Comparison of ENCODE assay signal across 1 cellular context in the genomic region with DNA sequence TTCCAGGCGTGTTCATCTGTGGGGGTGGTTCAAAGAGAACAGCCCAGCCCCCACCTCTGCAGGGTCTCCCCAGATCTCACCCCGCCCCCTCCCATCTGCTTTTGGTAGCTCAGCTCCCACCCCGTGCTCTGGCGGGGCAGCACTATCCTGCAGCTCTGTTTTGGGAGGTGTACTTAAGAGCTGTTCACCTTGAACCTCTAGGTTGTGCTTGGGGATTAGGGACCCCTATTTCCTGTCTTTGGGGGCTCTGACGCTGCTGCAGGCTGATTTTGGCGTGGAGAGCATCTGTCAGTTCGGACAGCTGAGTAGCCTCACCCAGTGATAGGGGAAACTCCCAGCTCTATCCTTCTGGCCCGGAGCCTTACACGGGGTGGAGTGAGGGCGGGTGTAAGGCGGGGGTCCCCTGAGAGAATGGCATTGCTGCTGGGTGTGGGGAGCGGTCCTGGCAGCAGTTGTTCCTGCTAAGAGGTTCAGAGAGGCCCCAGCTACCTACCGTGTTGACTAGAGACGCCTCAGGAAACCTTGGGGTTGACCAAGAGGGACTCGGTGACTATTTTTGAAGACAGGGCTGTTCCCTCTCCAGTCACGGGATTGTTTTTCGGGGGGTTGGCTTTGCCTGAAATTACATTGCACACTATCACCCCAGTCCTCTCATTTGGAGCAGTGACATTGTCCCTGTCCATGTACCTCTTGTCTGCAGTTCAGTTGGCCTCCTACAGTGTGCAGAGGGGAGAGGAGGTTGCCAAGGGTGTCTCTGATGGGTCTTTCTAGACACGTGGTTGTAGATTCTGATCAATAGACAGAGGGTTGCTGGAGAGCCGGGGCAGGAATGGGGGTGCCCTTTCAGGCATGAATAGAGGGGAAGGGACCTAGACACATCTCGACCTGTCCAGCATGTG.
A peak's percentile ranks its signal among the peaks of the same experiment; 100 is the strongest.
TF ChIP-seq lines count a peak whose summit lies in the region.

No MANE protein-coding gene starts in this region.

TF ChIP-seq in H1, 55 proteins besides CTCF, POLR2A, EP300 and RAD21:
- no peak for TF ChIP-seq HDAC6 (IDR thresholded peaks at IDR 0.05; ENCODE audit: low read depth, low read length)
- TF ChIP-seq SAP30 (IDR thresholded peaks at IDR 0.05; ENCODE audit: insufficient read depth, insufficient replicate concordance, low read length) = peak; percentile 80
- TF ChIP-seq RXRA (IDR thresholded peaks at IDR 0.05; ENCODE audit: insufficient read depth, low read depth, low read length) = no peak
- TF ChIP-seq CEBPB (IDR thresholded peaks at IDR 0.05; ENCODE audit: low read depth, low read length) = no peak
- TF ChIP-seq BCL11A (IDR thresholded peaks at IDR 0.05; ENCODE audit: low read depth in 2 of 2, low read length in 2 of 2) = no peak
- peak; percentile 18 for TF ChIP-seq CTBP2 (IDR thresholded peaks at IDR 0.05; ENCODE audit: borderline replicate concordance, insufficient read depth, insufficient read length, low read length)
- TF ChIP-seq, protein P1, sequence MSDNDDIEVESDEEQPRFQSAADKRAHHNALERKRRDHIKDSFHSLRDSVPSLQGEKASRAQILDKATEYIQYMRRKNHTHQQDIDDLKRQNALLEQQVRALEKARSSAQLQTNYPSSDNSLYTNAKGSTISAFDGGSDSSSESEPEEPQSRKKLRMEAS (IDR thresholded peaks at IDR 0.05) = no peak
- TF ChIP-seq, protein P2, sequence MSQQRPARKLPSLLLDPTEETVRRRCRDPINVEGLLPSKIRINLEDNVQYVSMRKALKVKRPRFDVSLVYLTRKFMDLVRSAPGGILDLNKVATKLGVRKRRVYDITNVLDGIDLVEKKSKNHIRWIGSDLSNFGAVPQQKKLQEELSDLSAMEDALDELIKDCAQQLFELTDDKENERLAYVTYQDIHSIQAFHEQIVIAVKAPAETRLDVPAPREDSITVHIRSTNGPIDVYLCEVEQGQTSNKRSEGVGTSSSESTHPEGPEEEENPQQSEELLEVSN (IDR thresholded peaks at IDR 0.05) = no peak
- TF ChIP-seq SP1 (IDR thresholded peaks at IDR 0.05; ENCODE audit: low read depth, low read length) = no peak
- no peak for TF ChIP-seq YY1 (IDR thresholded peaks at IDR 0.05; ENCODE audit: low read depth, low read length)
- TF ChIP-seq CBX8 (IDR thresholded peaks at IDR 0.05; ENCODE audit: borderline replicate concordance, low read depth, low read length) = no peak
- no peak for TF ChIP-seq KDM4A (IDR thresholded peaks at IDR 0.05; ENCODE audit: low read depth, low read length, severe bottlenecking)
- TF ChIP-seq TAF7 (optimal IDR thresholded peaks at IDR 0.05; ENCODE audit: borderline replicate concordance, low read depth, low read length) = no peak
